Comparison of ENCODE assay signal across 8 cellular contexts in the genomic region with DNA sequence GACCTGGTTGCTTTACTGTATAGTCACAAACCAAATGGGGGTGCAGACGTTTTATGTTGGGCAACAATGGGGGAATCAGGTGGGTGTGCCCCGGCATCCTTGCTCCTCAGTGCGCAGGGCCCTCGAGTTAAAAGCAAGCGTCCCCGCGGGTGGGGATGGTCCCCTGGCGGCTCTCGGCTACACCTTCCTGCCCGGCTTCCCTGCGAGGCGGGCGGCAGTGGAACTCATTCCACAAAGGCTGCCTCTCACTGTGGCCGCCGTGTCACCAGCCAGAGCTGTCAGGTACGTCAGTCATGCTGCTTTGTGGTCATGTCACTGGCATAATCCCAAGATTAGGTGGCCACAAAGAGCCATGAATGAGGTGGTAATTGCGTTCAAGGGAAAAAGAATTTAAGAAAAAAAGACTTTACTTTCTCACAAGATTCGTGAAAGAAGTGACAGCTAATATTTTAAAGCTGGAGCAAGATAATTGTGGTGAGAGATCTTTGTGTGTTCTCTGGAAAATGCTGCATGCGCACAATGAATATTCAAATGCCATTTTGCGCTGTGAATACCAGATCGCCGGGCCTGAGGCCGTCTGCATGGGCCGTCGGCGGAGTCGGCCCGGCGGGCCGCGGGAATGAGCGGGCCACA.
DNase-seq lines count a peak whose midpoint lies in the region; ATAC-seq lines count a peak whose summit lies in the region.

No MANE protein-coding gene starts in this region.

- H3K9me3 ChIP-seq in ES-I3 (ENCODE audit: control insufficient read depth, insufficient read depth, low read length), result no peaks in the 10 kb centered on the region; the same call in 1 of the 2 replicates
- H3K9me3 ChIP-seq in HUES64 (ENCODE audit: insufficient read depth, low read depth, low read length), result peaks cover 2% of the 10 kb centered on the region; the same call in 1 of the 2 replicates
- H3K9me3 ChIP-seq in iPS-18c (ENCODE audit: control insufficient read depth, insufficient read depth, low read length), result no peaks in the 10 kb centered on the region

- ATAC-seq in activated T-helper 17 cell treated with anti-CD3 and anti-CD28 coated beads, Interleukin-2, amount 50 U/mL, for 72 hours (replicated peaks), result peak; percentile 27
- ATAC-seq in GM18861 (IDR thresholded peaks at IDR 0.05; ENCODE audit: unreplicated experiment), result no peak
- no peak for ATAC-seq in HG03039 (IDR thresholded peaks at IDR 0.05; ENCODE audit: unreplicated experiment)

- H3K4me1 ChIP-seq in ES-I3 (ENCODE audit: insufficient read depth, low read length) (no peaks in the 10 kb centered on the region), HUES64 (ENCODE audit: insufficient read depth, low read length) (peaks cover 3% of the 10 kb centered on the region; the same call in 1 of the 2 replicates)

- peak; percentile 77 for DNase-seq in stimulated activated CD8-positive, alpha-beta memory T cell treated with anti-CD3 and anti-CD28 coated beads, Interleukin-4, amount 100 ng/mL, for 48 hours
- DNase-seq in posterior vena cava (ENCODE audit: low spot score), result no peak

- WGBS in HUES64, result 36% methylated on average over 32 of the region's 32 CpGs

- peaks cover 6% of the 10 kb centered on the region for H3K36me3 Mint-ChIP-seq in activated T-helper 17 cell treated with anti-CD3 and anti-CD28 coated beads, Interleukin-2, amount 50 U/mL, for 72 hours (ENCODE audit: low read depth)

- peaks cover 20% of the 10 kb centered on the region for H3K4me1 Mint-ChIP-seq in activated T-helper 17 cell treated with anti-CD3 and anti-CD28 coated beads, Interleukin-2, amount 50 U/mL, for 72 hours

- peak overlapping the region; percentile 1 for H3K27ac Mint-ChIP-seq in activated T-helper 17 cell treated with anti-CD3 and anti-CD28 coated beads, Interleukin-2, amount 50 U/mL, for 72 hours

- H3K27ac ChIP-seq in HUES64 (ENCODE audit: low read depth, low read length), result no peak overlapping the region

- H3K4me3 ChIP-seq in HUES64 (ENCODE audit: low read length) (peak overlapping the region; percentile 61), iPS-18c (ENCODE audit: insufficient read depth, low read depth, low read length) (peak overlapping the region; percentile 58; the same call in 1 of the 2 replicates)

- no peaks in the 10 kb centered on the region for H3K36me3 ChIP-seq in ES-I3 (ENCODE audit: insufficient read depth, low read length)
- no peaks in the 10 kb centered on the region for H3K36me3 ChIP-seq in HUES64 (ENCODE audit: insufficient read depth, low read length)

- intact Hi-C loops in posterior vena cava (cut with DNase I), result no loop called here

- peaks cover 3% of the 10 kb centered on the region for H3K9me3 Mint-ChIP-seq in activated T-helper 17 cell treated with anti-CD3 and anti-CD28 coated beads, Interleukin-2, amount 50 U/mL, for 72 hours

- H3K27me3 ChIP-seq in HUES64 (ENCODE audit: insufficient read depth, low read length), result peaks cover 39% of the 10 kb centered on the region

- H3K9ac ChIP-seq in ES-I3 (ENCODE audit: low read depth, low read length) (peak overlapping the region; percentile 56; the same call in 1 of the 2 replicates), HUES64 (ENCODE audit: low read depth, low read length) (no peak overlapping the region)

- peak overlapping the region; percentile 100 for H3K4me3 Mint-ChIP-seq in activated T-helper 17 cell treated with anti-CD3 and anti-CD28 coated beads, Interleukin-2, amount 50 U/mL, for 72 hours

- H3K27me3 Mint-ChIP-seq in activated T-helper 17 cell treated with anti-CD3 and anti-CD28 coated beads, Interleukin-2, amount 50 U/mL, for 72 hours, result no peaks in the 10 kb centered on the region
